Comparison of ENCODE assay signal across 19 cellular contexts in genomic region chr17:50692448-50693040, GRCh38. TPM values are rescaled to one million over a fixed set of nuclear protein-coding genes. Genes with fewer than 3 reads are reported as not detected.
DNase-seq lines count a peak whose midpoint lies in the region; ATAC-seq, FAIRE-seq and TF ChIP-seq lines count a peak whose summit lies in the region.
"Had no signal": no experiment of that assay in that cellular context is flagged by ENCODE, and none has a peak within 500 bp of the region (broad histone marks: within the 10 kb centered on the region; RNA-seq: fewer than 3 reads in every experiment).

No MANE protein-coding gene starts in this region.

- no peak overlapping the region for H3K4me3 ChIP-seq in A549
- H3K4me3 ChIP-seq in OCI-LY3 (ENCODE audit: low read length), result no peak overlapping the region
- no peak overlapping the region for H3K4me3 ChIP-seq in fibroblast of lung (replicated peaks in 1 of 4; ENCODE audit: control extremely low read depth in 1 of 4, insufficient read depth in 1 of 4, low read depth in 3 of 4, low read length in 4 of 4)
- H3K4me3 ChIP-seq: heart left ventricle, neural progenitor cell, smooth muscle cell had no signal

- TF ChIP-seq RAD21 in A549 (conservative IDR thresholded peaks at IDR 0.05 in 1 of 2, IDR thresholded peaks at IDR 0.05 in 1 of 2), result 0 out of 5 replicates have a peak, but pooled peaks of 1 of the 2 experiments have one; percentile 9

- H2AFZ ChIP-seq in OCI-LY3 (ENCODE audit: low read depth, low read length) (no peak overlapping the region), fibroblast of lung (ENCODE audit: low read length) (no peak overlapping the region)
- H2AFZ ChIP-seq: neural progenitor cell had no signal

- DNase-seq in A549 (ENCODE audit: low read depth in 1 of 2, low spot score in 1 of 2) (peak in 1 of 2 experiments; percentile 83), fibroblast of lung (ENCODE audit: low read depth in 2 of 2) (no peak), nephron progenitor cell (no peak), NCI-H82 (lab: John Stamatoyannopoulos, UW) (no peak), H4 (ENCODE audit: low spot score) (no peak)
- no peak for DNase-seq in activated T-helper 1 cell treated with anti-CD3 and anti-CD28 coated beads, Interleukin-12 subunit alpha, Interleukin-12 subunit beta, Interleukin-2, Interleukin-4 antibody, amounts not matched to agents 30 ng/mL and 10 ng/mL and 1 ng/mL, durations not matched to agents 14 hours and 24 hours and 36 hours (ENCODE audit: low spot score)
- DNase-seq: activated naive CD4-positive, alpha-beta T cell treated with anti-CD3 and anti-CD28 coated beads, Interleukin-2, amount 50 U/mL, for 16 hours; heart left ventricle; Kasumi-1; NCI-H187 treated with DMSO at 0.1 percent for 48 hours; WERI-Rb-1 had no signal

- FAIRE-seq in A549 (lab: Jason Lieb, UNC), result peak; percentile 97
- FAIRE-seq: D721Med, endothelial cell of umbilical vein had no signal

- peaks cover 53% of the 10 kb centered on the region for H3K4me1 Mint-ChIP-seq in nephron progenitor cell
- H3K4me1 Mint-ChIP-seq in activated T-helper 1 cell treated with anti-CD3 and anti-CD28 coated beads, Interleukin-12 subunit alpha, Interleukin-12 subunit beta, Interleukin-2, Interleukin-4 antibody, amounts not matched to agents 30 ng/mL and 10 ng/mL and 1 ng/mL, durations not matched to agents 14 hours and 24 hours and 36 hours (ENCODE audit: low read depth), result peaks cover 8% of the 10 kb centered on the region

- peaks cover 7% of the 10 kb centered on the region for H3K27me3 Mint-ChIP-seq in nephron progenitor cell (ENCODE audit: low read depth, poor library complexity)
- no peaks in the 10 kb centered on the region for H3K27me3 Mint-ChIP-seq in activated T-helper 1 cell treated with anti-CD3 and anti-CD28 coated beads, Interleukin-12 subunit alpha, Interleukin-12 subunit beta, Interleukin-2, Interleukin-4 antibody, amounts not matched to agents 30 ng/mL and 10 ng/mL and 1 ng/mL, durations not matched to agents 14 hours and 24 hours and 36 hours (ENCODE audit: insufficient read depth)
- H3K27me3 Mint-ChIP-seq: central memory CD8-positive, alpha-beta T cell had no signal

- H3K27ac ChIP-seq in A549 (peak overlapping the region; percentile 97 to 98), OCI-LY3 (ENCODE audit: low read length) (no peak overlapping the region), fibroblast of lung (ENCODE audit: insufficient read depth, low read length) (peak overlapping the region; percentile 16)
- H3K27ac ChIP-seq: WERI-Rb-1 had no signal

- H3K4me3 Mint-ChIP-seq in nephron progenitor cell, result no peak overlapping the region
- no peak overlapping the region for H3K4me3 Mint-ChIP-seq in activated T-helper 1 cell treated with anti-CD3 and anti-CD28 coated beads, Interleukin-12 subunit alpha, Interleukin-12 subunit beta, Interleukin-2, Interleukin-4 antibody, amounts not matched to agents 30 ng/mL and 10 ng/mL and 1 ng/mL, durations not matched to agents 14 hours and 24 hours and 36 hours
- H3K4me3 Mint-ChIP-seq: central memory CD8-positive, alpha-beta T cell; neural progenitor cell had no signal

- POLR2A ChIA-PET in A549 (lab: Yijun Ruan, JAX), result interaction anchor here (0.9 to 10.9 kb wide), 11 partner anchors 8 to 145 kb away, joined by 3 to 147 read pairs (median 10); partner anchors contain the start of genes ABCC3, CACNA1G and LUC7L3

- 0% methylated on average over 6 of the region's 6 CpGs for WGBS in A549 (ENCODE audit: missing lambda C conversion rate)

- H3K4me2 ChIP-seq in A549, result peak overlapping the region; percentile 77
- H3K4me2 ChIP-seq in OCI-LY3 (ENCODE audit: low read length), result 0 out of 2 replicates have a peak overlapping the region, but pooled peaks have one; percentile 1
- H3K4me2 ChIP-seq in fibroblast of lung (ENCODE audit: extremely low read depth, insufficient read depth, low read length), result peak overlapping the region; percentile 55
- H3K4me2 ChIP-seq: smooth muscle cell had no signal

- H3K27me3 ChIP-seq in OCI-LY3 (ENCODE audit: low read depth, low read length) (no peaks in the 10 kb centered on the region), fibroblast of lung (ENCODE audit: control insufficient read depth, insufficient read depth, low read length) (no peaks in the 10 kb centered on the region)
- H3K27me3 ChIP-seq: heart left ventricle, neural progenitor cell had no signal

- peaks cover 34% of the 10 kb centered on the region for H3K36me3 Mint-ChIP-seq in nephron progenitor cell (ENCODE audit: low read depth)
- peaks cover 43% of the 10 kb centered on the region for H3K36me3 Mint-ChIP-seq in activated T-helper 1 cell treated with anti-CD3 and anti-CD28 coated beads, Interleukin-12 subunit alpha, Interleukin-12 subunit beta, Interleukin-2, Interleukin-4 antibody, amounts not matched to agents 30 ng/mL and 10 ng/mL and 1 ng/mL, durations not matched to agents 14 hours and 24 hours and 36 hours (ENCODE audit: low read depth)

- H3K36me3 ChIP-seq in OCI-LY3 (replicated peaks; ENCODE audit: low read depth, low read length), result peaks cover 45% of the 10 kb centered on the region
- peaks cover 10% of the 10 kb centered on the region for H3K36me3 ChIP-seq in fibroblast of lung (ENCODE audit: control insufficient read depth, insufficient read depth, low read length)

- H3K4me1 ChIP-seq in A549, result peaks cover 98% of the 10 kb centered on the region
- peaks cover 44% of the 10 kb centered on the region for H3K4me1 ChIP-seq in OCI-LY3 (ENCODE audit: low read length)
- H3K4me1 ChIP-seq in fibroblast of lung (ENCODE audit: control insufficient read depth, extremely low read depth, insufficient read depth, low read length), result peaks cover 39% of the 10 kb centered on the region

- intact Hi-C loops in activated T-helper 1 cell treated with anti-CD3 and anti-CD28 coated beads, Interleukin-12 subunit alpha, Interleukin-12 subunit beta, Interleukin-2, Interleukin-4 antibody, amounts not matched to agents 30 ng/mL and 10 ng/mL and 1 ng/mL, durations not matched to agents 14 hours and 24 hours and 36 hours (cut with micrococcal nuclease), result no loop called here

- TF ChIP-seq POLR2A in A549 (IDR thresholded peaks at IDR 0.05; ENCODE audit: low read length), result no peak

- TF ChIP-seq CTCF in A549 (IDR thresholded peaks at IDR 0.05) (no peak), OCI-LY3 (IDR thresholded peaks at IDR 0.05; ENCODE audit: low read depth, low read length) (no peak), fibroblast of lung (conservative IDR thresholded peaks at IDR 0.05 in 1 of 2, IDR thresholded peaks at IDR 0.05 in 1 of 2; ENCODE audit: low read depth in 1 of 2, low read length in 2 of 2) (no peak), nephron progenitor cell (IDR thresholded peaks at IDR 0.05) (no peak)

- H3K9me3 ChIP-seq in A549 (no peaks in the 10 kb centered on the region), OCI-LY3 (ENCODE audit: insufficient read depth, low read length) (no peaks in the 10 kb centered on the region), fibroblast of lung (ENCODE audit: control insufficient read depth, insufficient read depth, low read depth, low read length) (no peaks in the 10 kb centered on the region)
- H3K9me3 ChIP-seq: heart left ventricle had no signal

- no peak for TF ChIP-seq EP300 in A549 (IDR thresholded peaks at IDR 0.05)

- peak overlapping the region; percentile 88 for H3K27ac Mint-ChIP-seq in nephron progenitor cell
- H3K27ac Mint-ChIP-seq in activated T-helper 1 cell treated with anti-CD3 and anti-CD28 coated beads, Interleukin-12 subunit alpha, Interleukin-12 subunit beta, Interleukin-2, Interleukin-4 antibody, amounts not matched to agents 30 ng/mL and 10 ng/mL and 1 ng/mL, durations not matched to agents 14 hours and 24 hours and 36 hours, result no peak overlapping the region

- CTCF ChIA-PET in A549 (lab: Yijun Ruan, JAX), result interaction anchor here (1.7 to 52.6 kb wide), 6 partner anchors 12 to 210 kb away, joined by 3 to 2097 read pairs (median 381); partner anchors contain the start of genes ABCC3 and SPATA20

- no peaks in the 10 kb centered on the region for H3K9me3 Mint-ChIP-seq in nephron progenitor cell
- no peaks in the 10 kb centered on the region for H3K9me3 Mint-ChIP-seq in activated T-helper 1 cell treated with anti-CD3 and anti-CD28 coated beads, Interleukin-12 subunit alpha, Interleukin-12 subunit beta, Interleukin-2, Interleukin-4 antibody, amounts not matched to agents 30 ng/mL and 10 ng/mL and 1 ng/mL, durations not matched to agents 14 hours and 24 hours and 36 hours
- H3K9me3 Mint-ChIP-seq: central memory CD8-positive, alpha-beta T cell; neural progenitor cell had no signal

- no peak overlapping the region for H3K9ac ChIP-seq in OCI-LY3 (ENCODE audit: low read length)
- no peak overlapping the region for H3K9ac ChIP-seq in fibroblast of lung (ENCODE audit: insufficient read depth, low read length)
- H3K9ac ChIP-seq: neural progenitor cell had no signal

- H3K79me2 ChIP-seq in OCI-LY3 (ENCODE audit: low read length), result peaks cover 9% of the 10 kb centered on the region
- H3K79me2 ChIP-seq in fibroblast of lung (ENCODE audit: control insufficient read depth, insufficient read depth, low read length), result no peaks in the 10 kb centered on the region

- peak; percentile 12 to 17; a peak in 5 of 6 replicates for ATAC-seq in A549
- no peak for ATAC-seq in HG03159 (IDR thresholded peaks at IDR 0.05; ENCODE audit: unreplicated experiment)
- ATAC-seq: heart left ventricle had no signal

- H4K20me1 ChIP-seq in OCI-LY3 (ENCODE audit: insufficient read depth, low read length) (no peaks in the 10 kb centered on the region), fibroblast of lung (ENCODE audit: control insufficient read depth, extremely low read depth, insufficient read depth, low read length) (no peaks in the 10 kb centered on the region)

RNA-seq across cellular contexts. Expression of gene ANKRD40, which starts 15.2 kb away (rescaled TPM):
- polyA plus RNA-seq in A549 (2011; rRNA removed) (68.5 and 84.3 TPM in 2 replicates), A549 (2017; fragmentation: RNase III; extraction: RNeasy Plus Mini Kit Qiagen cat#74134 plus additional on column Dnase treatment) (44.2 to 55.2 TPM (median 50.1 TPM) in 3 replicates), fibroblast of lung (59.9 and 65.9 TPM in 2 replicates)
- 31.1 and 36.1 TPM in 2 replicates for polyA plus RNA-seq in A549 (2012; cell fraction: cytosol; rRNA removed)
- polyA plus RNA-seq in A549 (2012; cell fraction: nucleus; rRNA removed), result 20.0 and 27.7 TPM in 2 replicates
- polyA minus RNA-seq in A549 (2011; rRNA and poly(A)+ RNA removed), result 31.0 and 37.0 TPM in 2 replicates
- 34.4 and 34.5 TPM in 2 replicates for total RNA-seq in fibroblast of lung
- polyA plus RNA-seq in fibroblast of lung (2012), result 28.3 and 30.4 TPM in 2 replicates
- polyA minus RNA-seq in fibroblast of lung (ENCODE audit: low replicate concordance), result 13.9 and 16.7 TPM in 2 replicates
- total RNA-seq in activated T-helper 1 cell treated with anti-CD3 and anti-CD28 coated beads, Interleukin-12 subunit alpha, Interleukin-12 subunit beta, Interleukin-2, Interleukin-4 antibody, amounts not matched to agents 30 ng/mL and 10 ng/mL and 1 ng/mL, durations not matched to agents 14 hours and 24 hours and 36 hours, result 47.0 and 50.3 TPM in 2 replicates
- total RNA-seq in H4 (2014; rRNA removed; shearing (Covaris generic)), result 34.6 and 36.3 TPM in 2 replicates

RNA-seq across cellular contexts. Expression of gene LUC7L3, which starts 26.9 kb away (rescaled TPM):
- polyA plus RNA-seq in A549 (2011; rRNA removed) (117 and 209 TPM in 2 replicates), A549 (2017; fragmentation: RNase III; extraction: RNeasy Plus Mini Kit Qiagen cat#74134 plus additional on column Dnase treatment) (165 to 211 TPM (median 207 TPM) in 3 replicates), fibroblast of lung (45.2 and 56.5 TPM in 2 replicates)
- 49.5 and 58.7 TPM in 2 replicates for polyA plus RNA-seq in A549 (2012; cell fraction: cytosol; rRNA removed)
- polyA plus RNA-seq in A549 (2012; cell fraction: nucleus; rRNA removed), result 125 and 135 TPM in 2 replicates
- 15.6 and 16.2 TPM in 2 replicates for polyA minus RNA-seq in A549 (2011; rRNA and poly(A)+ RNA removed)
- total RNA-seq in fibroblast of lung, result 23.9 and 35.2 TPM in 2 replicates
- 57.3 and 61.3 TPM in 2 replicates for polyA plus RNA-seq in fibroblast of lung (2012)
- polyA minus RNA-seq in fibroblast of lung (ENCODE audit: low replicate concordance), result 4.3 and 26.2 TPM in 2 replicates
- total RNA-seq in activated T-helper 1 cell treated with anti-CD3 and anti-CD28 coated beads, Interleukin-12 subunit alpha, Interleukin-12 subunit beta, Interleukin-2, Interleukin-4 antibody, amounts not matched to agents 30 ng/mL and 10 ng/mL and 1 ng/mL, durations not matched to agents 14 hours and 24 hours and 36 hours, result 118 and 123 TPM in 2 replicates
- 18.7 and 23.7 TPM in 2 replicates for total RNA-seq in H4 (2014; rRNA removed; shearing (Covaris generic))

RNA-seq across cellular contexts. Expression of gene ABCC3, which starts 57.9 kb away (rescaled TPM):
- polyA plus RNA-seq in A549 (2011; rRNA removed) (342 and 442 TPM in 2 replicates), A549 (2017; fragmentation: RNase III; extraction: RNeasy Plus Mini Kit Qiagen cat#74134 plus additional on column Dnase treatment) (225 to 288 TPM (median 248 TPM) in 3 replicates), fibroblast of lung (11.5 and 11.9 TPM in 2 replicates)
- 157 and 189 TPM in 2 replicates for polyA plus RNA-seq in A549 (2012; cell fraction: cytosol; rRNA removed)
- 1,165 and 1,226 TPM in 2 replicates for polyA plus RNA-seq in A549 (2012; cell fraction: nucleus; rRNA removed)
- polyA minus RNA-seq in A549 (2011; rRNA and poly(A)+ RNA removed), result 586 and 639 TPM in 2 replicates
- 20.0 and 34.8 TPM in 2 replicates for total RNA-seq in fibroblast of lung
- polyA plus RNA-seq in fibroblast of lung (2012), result 13.8 and 14.8 TPM in 2 replicates
- 35.8 and 62.2 TPM in 2 replicates for polyA minus RNA-seq in fibroblast of lung (ENCODE audit: low replicate concordance)
- total RNA-seq in activated T-helper 1 cell treated with anti-CD3 and anti-CD28 coated beads, Interleukin-12 subunit alpha, Interleukin-12 subunit beta, Interleukin-2, Interleukin-4 antibody, amounts not matched to agents 30 ng/mL and 10 ng/mL and 1 ng/mL, durations not matched to agents 14 hours and 24 hours and 36 hours, result not detected in 2 replicates
- 15.2 and 16.0 TPM in 2 replicates for total RNA-seq in H4 (2014; rRNA removed; shearing (Covaris generic))
- total RNA-seq: SK-MEL-5 had no signal

Comparison
In these comparisons a context has a peak if more than half of its experiments do, and no peak if none do; other contexts are left out.
1. H3K4me2 ChIP-seq: peak in every context shown above with its lines; median percentile 77 in A549; 55 in fibroblast of lung; 1 in OCI-LY3.
2. RNA of gene ABCC3, which starts 57.9 kb away (total RNA-seq): 20.0 to 34.8 TPM in fibroblast of lung and 15.2 to 16.0 TPM in H4; not detected in activated T-helper 1 cell treated with anti-CD3 and anti-CD28 coated beads, Interleukin-12 subunit alpha, Interleukin-12 subunit beta, Interleukin-2, Interleukin-4 antibody, amounts not matched to agents 30 ng/mL and 10 ng/mL and 1 ng/mL, durations not matched to agents 14 hours and 24 hours and 36 hours; every median in the first group is over 10 times any median in the second.